9 cellular contexts compared by ENCODE assay signal in genomic region chrY:3002190-3002589, GRCh38.
DNase-seq lines count a peak whose midpoint lies in the region; ATAC-seq and TF ChIP-seq lines count a peak whose summit lies in the region.
"Had no signal": no experiment of that assay in that cellular context is flagged by ENCODE, and none has a peak within 500 bp of the region (broad histone marks: within the 10 kb centered on the region; RNA-seq: fewer than 3 reads in every experiment).

No MANE protein-coding gene starts in this region.

- no peaks in the 10 kb centered on the region for H4K20me1 ChIP-seq in GM23338 (replicated peaks; ENCODE audit: insufficient read depth)

- POLR2A ChIA-PET in activated B cell treated with CpG ODN at 0.5 μM for 24 hours (lab: Charles Lee), result interaction anchor here (2.5 kb wide), 1 partner anchor 17 kb away, joined by 8 read pairs; no protein-coding TSS in a partner anchor

- H3K9me3 Mint-ChIP-seq in activated T-cell treated with anti-CD3 and anti-CD28 coated beads, Interleukin-2, amount 50 U/mL, for 72 hours, result no peaks in the 10 kb centered on the region
- H3K9me3 Mint-ChIP-seq in activated T-cell treated with anti-CD3 and anti-CD28 coated beads, Interleukin-2, amount 50 U/mL, for 24 hours, result no peaks in the 10 kb centered on the region
- no peaks in the 10 kb centered on the region for H3K9me3 Mint-ChIP-seq in activated B cell treated with CpG ODN at 0.5 μM for 24 hours
- no peaks in the 10 kb centered on the region; the same call in 2 of the 3 replicates for H3K9me3 Mint-ChIP-seq in GM23338

- no peaks in the 10 kb centered on the region for H3K79me2 ChIP-seq in GM23338 (replicated peaks; ENCODE audit: insufficient read depth)

- TF ChIP-seq CTCF in activated B cell treated with CpG ODN at 0.5 μM for 24 hours (IDR thresholded peaks at IDR 0.05) (no peak), GM23338 (conservative IDR thresholded peaks at IDR 0.05; ENCODE audit: low read depth in 2 of 2) (no peak)

- H3K4me1 ChIP-seq in thymus (ENCODE audit: control insufficient read depth, insufficient read depth, low read length) (peaks cover 11% of the 10 kb centered on the region), GM23338 (ENCODE audit: insufficient read depth) (peaks cover 8% of the 10 kb centered on the region; the same call in 1 of the 2 replicates)

- H2AFZ ChIP-seq in GM23338, result no peak overlapping the region

- H3K27me3 Mint-ChIP-seq in activated T-cell treated with anti-CD3 and anti-CD28 coated beads, Interleukin-2, amount 50 U/mL, for 72 hours (ENCODE audit: low read depth), result no peaks in the 10 kb centered on the region
- no peaks in the 10 kb centered on the region for H3K27me3 Mint-ChIP-seq in activated T-cell treated with anti-CD3 and anti-CD28 coated beads, Interleukin-2, amount 50 U/mL, for 24 hours
- H3K27me3 Mint-ChIP-seq in activated B cell treated with CpG ODN at 0.5 μM for 24 hours (no peaks in the 10 kb centered on the region), GM23338 (ENCODE audit: insufficient read depth, low read depth, poor library complexity) (peaks cover 2% of the 10 kb centered on the region)

- H3K27ac Mint-ChIP-seq in activated T-cell treated with anti-CD3 and anti-CD28 coated beads, Interleukin-2, amount 50 U/mL, for 72 hours, result peak overlapping the region; percentile 98
- H3K27ac Mint-ChIP-seq in activated T-cell treated with anti-CD3 and anti-CD28 coated beads, Interleukin-2, amount 50 U/mL, for 24 hours, result no peak overlapping the region
- H3K27ac Mint-ChIP-seq in activated B cell treated with CpG ODN at 0.5 μM for 24 hours (peak overlapping the region; percentile 93), GM23338 (no peak overlapping the region)

- peak in 1 of 2 donors; percentile 63 for ATAC-seq in activated T-cell treated with anti-CD3 and anti-CD28 coated beads, Interleukin-2, amount 50 U/mL, for 72 hours (replicated peaks in 1 of 2)
- peak; percentile 6 for ATAC-seq in activated B cell treated with CpG ODN at 0.5 μM for 24 hours (ENCODE audit: low read depth)
- ATAC-seq in GM23338, result no peak
- no peak for ATAC-seq in GM19395 (IDR thresholded peaks at IDR 0.05; ENCODE audit: unreplicated experiment)
- ATAC-seq: Panc1 had no signal

- H3K36me3 ChIP-seq in thymus (ENCODE audit: control insufficient read depth, insufficient read depth), result no peaks in the 10 kb centered on the region
- H3K36me3 ChIP-seq in GM23338 (ENCODE audit: insufficient read depth), result no peaks in the 10 kb centered on the region

- no peaks in the 10 kb centered on the region for H3F3A ChIP-seq in GM23338 (replicated peaks; ENCODE audit: low read depth)

- CTCF ChIA-PET in activated B cell treated with CpG ODN at 0.5 μM for 24 hours (lab: Charles Lee), result no interaction called here

- H3K27me3 ChIP-seq in thymus (ENCODE audit: control insufficient read depth, insufficient read depth) (no peaks in the 10 kb centered on the region), GM23338 (ENCODE audit: insufficient read depth) (no peaks in the 10 kb centered on the region)

- no peak for DNase-seq in activated T-cell treated with anti-CD3 and anti-CD28 coated beads, Interleukin-2, amount 50 U/mL, for 72 hours
- DNase-seq in activated T-cell treated with anti-CD3 and anti-CD28 coated beads, Interleukin-2, amount 50 U/mL, for 24 hours, result no peak
- DNase-seq in activated B cell treated with CpG ODN at 0.5 μM for 24 hours (no peak), glomerular visceral epithelial cell (ENCODE audit: extremely low spot score) (peak; percentile 1), GM23338 (ENCODE audit: low spot score) (no peak), NCI-H69 (lab: John Stamatoyannopoulos, UW) (no peak)

- H3K27ac ChIP-seq in thymus (ENCODE audit: low read depth), result peak overlapping the region; percentile 81
- H3K27ac ChIP-seq in GM23338 (ENCODE audit: low read depth), result no peak overlapping the region

- peak overlapping the region in 1 of 2 donors; percentile 99 for H3K4me3 Mint-ChIP-seq in activated T-cell treated with anti-CD3 and anti-CD28 coated beads, Interleukin-2, amount 50 U/mL, for 72 hours
- no peak overlapping the region for H3K4me3 Mint-ChIP-seq in activated T-cell treated with anti-CD3 and anti-CD28 coated beads, Interleukin-2, amount 50 U/mL, for 24 hours
- H3K4me3 Mint-ChIP-seq in activated B cell treated with CpG ODN at 0.5 μM for 24 hours (peak overlapping the region; percentile 93), GM23338 (no peak overlapping the region)

- H3K4me1 Mint-ChIP-seq in activated T-cell treated with anti-CD3 and anti-CD28 coated beads, Interleukin-2, amount 50 U/mL, for 72 hours (ENCODE audit: low read depth), result no peaks in the 10 kb centered on the region
- no peaks in the 10 kb centered on the region for H3K4me1 Mint-ChIP-seq in activated T-cell treated with anti-CD3 and anti-CD28 coated beads, Interleukin-2, amount 50 U/mL, for 24 hours (ENCODE audit: low read depth)
- H3K4me1 Mint-ChIP-seq in activated B cell treated with CpG ODN at 0.5 μM for 24 hours, result peaks cover 52% of the 10 kb centered on the region
- peaks cover 18% of the 10 kb centered on the region for H3K4me1 Mint-ChIP-seq in GM23338

- no peaks in the 10 kb centered on the region for H3K9me3 ChIP-seq in thymus (ENCODE audit: control insufficient read depth)

- no peaks in the 10 kb centered on the region for H3K9me2 ChIP-seq in GM23338 (ENCODE audit: insufficient read depth)

- H3K4me3 ChIP-seq in thymus (ENCODE audit: low read length) (no peak overlapping the region), GM23338 (no peak overlapping the region)

- H3K4me2 ChIP-seq in GM23338, result no peak overlapping the region

- H3K36me3 Mint-ChIP-seq in activated T-cell treated with anti-CD3 and anti-CD28 coated beads, Interleukin-2, amount 50 U/mL, for 72 hours (ENCODE audit: insufficient read depth in 2 of 2), result no peaks in the 10 kb centered on the region
- H3K36me3 Mint-ChIP-seq in activated T-cell treated with anti-CD3 and anti-CD28 coated beads, Interleukin-2, amount 50 U/mL, for 24 hours (ENCODE audit: low read depth), result no peaks in the 10 kb centered on the region
- H3K36me3 Mint-ChIP-seq in activated B cell treated with CpG ODN at 0.5 μM for 24 hours (ENCODE audit: low read depth), result peaks cover 6% of the 10 kb centered on the region
- no peaks in the 10 kb centered on the region for H3K36me3 Mint-ChIP-seq in GM23338 (ENCODE audit: low read depth)

- intact Hi-C loops in activated B cell treated with CpG ODN at 0.5 μM for 24 hours (cut with micrococcal nuclease), result loop anchor here (2.0 kb wide), 1 partner anchor 65 kb away; no protein-coding TSS in a partner anchor

TF ChIP-seq in GM23338, 12 proteins besides CTCF, POLR2A, EP300 and RAD21 (continues in another document):
- TF ChIP-seq ZNF331 (CRISPR knock-in tag; IDR thresholded peaks at IDR 0.05; ENCODE audit: low read depth), result no peak
- no peak for TF ChIP-seq POLR2AphosphoS5 (IDR thresholded peaks at IDR 0.05; ENCODE audit: low read depth)

Comparison
In these comparisons a context has a peak if more than half of its experiments do, and no peak if none do; other contexts are left out.
1. H3K27ac Mint-ChIP-seq: peak in activated T-cell treated with anti-CD3 and anti-CD28 coated beads, Interleukin-2, amount 50 U/mL, for 72 hours (single experiment) and activated B cell treated with CpG ODN at 0.5 μM for 24 hours (single experiment); none in activated T-cell treated with anti-CD3 and anti-CD28 coated beads, Interleukin-2, amount 50 U/mL, for 24 hours (single experiment) and GM23338 (single experiment).